ENCODE assay signal across 28 cellular contexts in the genomic region with DNA sequence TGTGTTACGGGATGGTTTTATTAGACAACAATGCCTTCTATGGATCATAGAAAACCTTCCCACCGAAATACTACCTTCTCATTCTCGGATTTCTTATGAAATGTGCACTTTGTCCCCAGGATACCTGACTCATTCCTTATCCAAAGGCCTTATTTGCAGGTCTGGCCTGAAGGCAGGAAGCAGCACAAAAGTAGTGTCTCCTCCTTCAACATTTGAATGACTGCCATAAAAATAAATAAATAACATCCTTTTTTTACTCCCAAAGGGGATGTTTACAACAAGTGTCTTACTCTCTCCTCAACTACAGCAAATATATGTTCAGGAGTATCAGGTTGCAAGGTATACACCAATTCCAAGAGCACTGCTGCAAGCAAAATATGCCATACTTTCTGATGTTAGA. TPM values are rescaled to one million over a fixed set of nuclear protein-coding genes. Genes with fewer than 3 reads are reported as not detected.
A peak's percentile ranks its signal among the peaks of the same experiment; 100 is the strongest.
DNase-seq lines count a peak whose midpoint lies in the region; ATAC-seq and TF ChIP-seq lines count a peak whose summit lies in the region.
"Had no signal": no experiment of that assay in that cellular context is flagged by ENCODE, and none has a peak within 500 bp of the region (broad histone marks: within the 10 kb centered on the region; RNA-seq: fewer than 3 reads in every experiment).

No MANE protein-coding gene starts in this region.

- H3K9me2 ChIP-seq in PC-9 (ENCODE audit: insufficient read depth): no peaks in the 10 kb centered on the region

- intact Hi-C loops in PC-9 (cut with micrococcal nuclease; ENCODE audit: unreplicated experiment): no loop called here

- H3K4me1 ChIP-seq in PC-9 (replicated peaks; ENCODE audit: insufficient read depth) (peaks cover 26% of the 10 kb centered on the region), upper lobe of left lung (no peaks in the 10 kb centered on the region)
- H3K4me1 ChIP-seq: parathyroid adenoma had no signal

- TF ChIP-seq CTCF in PC-9 (conservative IDR thresholded peaks at IDR 0.05) (no peak), upper lobe of left lung (IDR thresholded peaks at IDR 0.05) (no peak)

- CTCF ChIA-PET in PC-9 (lab: Charles Lee): no interaction called here

- peak overlapping the region; percentile 30; the same call in 1 of the 2 replicates for H2AFZ ChIP-seq in PC-9
- H2AFZ ChIP-seq: parathyroid adenoma had no signal

- peak overlapping the region; percentile 52 for H3K4me2 ChIP-seq in PC-9
- H3K4me2 ChIP-seq: smooth muscle cell had no signal

- DNase-seq in NCI-H510A treated with DMSO at 0.1 percent for 48 hours (lab: John Stamatoyannopoulos, UW): peak; percentile 74
- DNase-seq in NCI-H510A (lab: John Stamatoyannopoulos, UW): no peak
- peak; percentile 21 for DNase-seq in HuH-7 (ENCODE audit: low spot score)
- peak; percentile 10 to 93 for DNase-seq in PC-9
- DNase-seq in renal cortical epithelial cell (ENCODE audit: low read depth): peak; percentile 19
- DNase-seq in activated CD4-positive, CD25-positive, alpha-beta regulatory T cell (lab: John Stamatoyannopoulos, UW): no peak
- no peak for DNase-seq in HCEC 1CT
- DNase-seq in upper lobe of left lung: no peak
- DNase-seq: activated B cell treated with CpG ODN at 0.5 μM for 24 hours; activated gamma-delta T cell; activated T-cell treated with anti-CD3 and anti-CD28 coated beads, Interleukin-2, amount 50 U/mL, for 4 hours; AML-193; CD4-positive, alpha-beta T cell; effector CD8-positive, alpha-beta T cell; glutamatergic neuron; H9; left ventricle myocardium superior; mesendoderm; MV-4-11; NCI-H1694; NCI-H524 treated with DMSO at 0.1 percent for 48 hours; RPMI8226; stimulated activated naive CD4-positive, alpha-beta T cell treated with Interleukin-2 at 50 U/mL for 16 hours had no signal

- BruUV-seq in PC-9 (replicated peaks; lab: Mats Ljungman, UMichigan): no TSS peak

- WGBS in upper lobe of left lung, 2 donors: 77 to 82% methylated on average over 3 of the region's 3 CpGs

- peaks cover 13% of the 10 kb centered on the region; the same call in 1 of the 2 replicates for H3K27me3 ChIP-seq in PC-9 (ENCODE audit: insufficient read depth, low read depth)
- no peaks in the 10 kb centered on the region for H3K27me3 ChIP-seq in upper lobe of left lung

- H3K4me3 ChIP-seq in PC-9: peak overlapping the region; percentile 1; the same call in 1 of the 2 replicates
- no peak overlapping the region for H3K4me3 ChIP-seq in upper lobe of left lung
- H3K4me3 ChIP-seq: coronary artery, SK-N-MC, smooth muscle cell had no signal

- H3F3A ChIP-seq in PC-9 (ENCODE audit: insufficient read depth, low read depth): peaks cover 20% of the 10 kb centered on the region

- H3K79me2 ChIP-seq in PC-9 (ENCODE audit: low read depth): no peaks in the 10 kb centered on the region
- H3K79me2 ChIP-seq: parathyroid adenoma had no signal

- no peak for TF ChIP-seq EP300 in upper lobe of left lung (IDR thresholded peaks at IDR 0.05)

- ATAC-seq in upper lobe of left lung (ENCODE audit: low FRiP score in 2 of 2): no peak
- ATAC-seq: activated T-cell treated with anti-CD3 and anti-CD28 coated beads, Interleukin-2, amount 50 U/mL, for 4 hours; left ventricle myocardium superior had no signal

- no peak for TF ChIP-seq POLR2A in upper lobe of left lung (IDR thresholded peaks at IDR 0.05)

- no peaks in the 10 kb centered on the region for H4K20me1 ChIP-seq in PC-9 (ENCODE audit: insufficient read depth)

- H3K27ac ChIP-seq in PC-9 (peak overlapping the region; percentile 14), upper lobe of left lung (no peak overlapping the region)
- H3K27ac ChIP-seq: coronary artery, HL-60, parathyroid adenoma, SK-N-MC had no signal

- POLR2A ChIA-PET in PC-9 (lab: Charles Lee; ENCODE audit: unreplicated experiment): no interaction called here

- H3K36me3 ChIP-seq in PC-9 (ENCODE audit: low read depth): no peaks in the 10 kb centered on the region
- no peaks in the 10 kb centered on the region for H3K36me3 ChIP-seq in upper lobe of left lung

- no peaks in the 10 kb centered on the region; the same call in 1 of the 2 replicates for H3K9me3 ChIP-seq in PC-9 (ENCODE audit: insufficient read depth, low read depth)
- H3K9me3 ChIP-seq in upper lobe of left lung: no peaks in the 10 kb centered on the region

RNA-seq across cellular contexts. Expression of a gene that starts 41.6 kb away (rescaled TPM):
- total RNA-seq in PC-9 (2021) (80.0 and 109 TPM in 2 replicates), renal cortical epithelial cell (16.0 and 30.0 TPM in 2 replicates), upper lobe of left lung (10 to 100 TPM; 14.9 to 49.2 (median 30.1) TPM)

Comparison
In these comparisons a context has a peak if more than half of its experiments do, and no peak if none do; other contexts are left out.
1. DNase-seq: peak in NCI-H510A treated with DMSO at 0.1 percent for 48 hours (single experiment), HuH-7 (single experiment), PC-9 (2 of 2) and renal cortical epithelial cell (single experiment); none in NCI-H510A (single experiment), activated CD4-positive, CD25-positive, alpha-beta regulatory T cell (0 of 4), HCEC 1CT (single experiment) and upper lobe of left lung (0 of 2).